Comparison of ENCODE assay signal across 8 cellular contexts in the genomic region with DNA sequence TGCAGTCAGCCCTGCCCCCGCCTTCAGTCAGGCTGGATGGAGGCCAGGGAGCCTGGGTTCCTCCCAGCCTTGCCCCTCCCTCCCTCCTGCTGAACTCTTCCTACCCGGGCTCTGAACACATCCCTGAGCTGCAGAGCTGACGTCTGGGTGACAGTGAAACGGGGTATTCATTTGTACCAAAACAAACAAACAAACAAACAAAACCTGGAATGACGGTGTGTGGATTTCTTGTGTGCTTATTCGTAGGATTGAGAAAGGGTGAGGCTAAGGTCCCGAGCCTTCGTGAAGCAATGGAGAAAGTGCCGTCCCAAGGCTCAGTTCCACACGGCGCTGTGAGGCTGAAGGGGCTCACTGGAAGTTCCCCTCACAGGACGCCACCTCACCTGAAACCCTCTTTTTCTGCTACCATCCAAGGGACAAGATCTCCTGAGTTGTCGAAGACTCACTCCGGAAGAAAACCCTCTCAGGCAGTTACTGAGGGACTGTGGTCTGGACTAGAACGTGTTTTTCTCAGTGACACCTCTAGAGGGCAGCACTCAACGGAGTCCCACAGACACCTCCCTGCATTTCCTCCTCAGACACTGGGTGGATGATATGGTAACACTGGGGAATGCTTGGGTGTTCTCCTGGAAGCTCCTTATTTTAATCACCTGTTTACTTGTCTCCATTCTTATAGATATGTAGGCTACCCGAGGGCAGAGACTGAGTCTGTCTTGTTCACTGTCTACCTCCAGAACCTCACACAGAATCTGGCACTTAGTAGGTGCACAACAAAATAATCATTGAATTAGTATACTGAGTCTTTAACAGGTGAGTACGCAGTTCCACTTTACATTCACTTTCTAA. TPM values are rescaled to one million over a fixed set of nuclear protein-coding genes. Genes with fewer than 3 reads are reported as not detected.
DNase-seq lines count a peak whose midpoint lies in the region; ATAC-seq and TF ChIP-seq lines count a peak whose summit lies in the region.

No MANE protein-coding gene starts in this region.

- H3K36me3 ChIP-seq in DOHH2 (ENCODE audit: control insufficient read depth, low read length) (no peaks in the 10 kb centered on the region), PC-9 (ENCODE audit: low read depth) (no peaks in the 10 kb centered on the region), neural cell (ENCODE audit: insufficient read depth, low read length) (no peaks in the 10 kb centered on the region), stomach smooth muscle (ENCODE audit: control insufficient read depth in 2 of 2, insufficient read depth in 2 of 2, low read length in 2 of 2) (no peaks in the 10 kb centered on the region)

- no peaks in the 10 kb centered on the region for H3F3A ChIP-seq in DOHH2 (ENCODE audit: control insufficient read depth, insufficient read depth)
- H3F3A ChIP-seq in PC-9 (ENCODE audit: insufficient read depth, low read depth): no peaks in the 10 kb centered on the region
- no peaks in the 10 kb centered on the region for H3F3A ChIP-seq in neural cell (ENCODE audit: insufficient read depth, low read length, poor library complexity, severe bottlenecking)

- H3K9ac ChIP-seq in neural cell (ENCODE audit: low read length): no peak overlapping the region
- H3K9ac ChIP-seq in stomach smooth muscle (ENCODE audit: low read length in 2 of 2): peak overlapping the region; percentile 60 to 87

- no peaks in the 10 kb centered on the region for H3K36me3 Mint-ChIP-seq in activated T-cell treated with anti-CD3 and anti-CD28 coated beads, Interleukin-2, amount 50 U/mL, for 72 hours (ENCODE audit: insufficient read depth in 2 of 2)

- no peak for TF ChIP-seq EP300 in neural cell (conservative IDR thresholded peaks at IDR 0.05; ENCODE audit: poor library complexity, severe bottlenecking)

- TF ChIP-seq CTCF in DOHH2 (IDR thresholded peaks at IDR 0.05; ENCODE audit: low read depth, low read length, poor library complexity, severe bottlenecking) (peak; percentile 84), PC-9 (conservative IDR thresholded peaks at IDR 0.05) (peak; percentile 86), fibroblast of pulmonary artery (IDR thresholded peaks at IDR 0.05; ENCODE audit: low read length, missing control alignments) (peak; percentile 79), neural cell (IDR thresholded peaks at IDR 0.05; ENCODE audit: poor library complexity, severe bottlenecking) (peak; percentile 55)

- peak; percentile 100 for ATAC-seq in GM21723 (IDR thresholded peaks at IDR 0.05; ENCODE audit: unreplicated experiment)
- peak; percentile 97 to 98 for ATAC-seq in activated T-cell treated with anti-CD3 and anti-CD28 coated beads, Interleukin-2, amount 50 U/mL, for 72 hours (replicated peaks in 1 of 2)

- peak; percentile 69 for DNase-seq in Jurkat, Clone E6-1 (ENCODE audit: low read depth, low spot score)
- peak; percentile 63 to 67 for DNase-seq in PC-9
- peak; percentile 71 to 72 for DNase-seq in activated T-cell treated with anti-CD3 and anti-CD28 coated beads, Interleukin-2, amount 50 U/mL, for 72 hours
- peak; percentile 77 for DNase-seq in fibroblast of pulmonary artery (ENCODE audit: low read depth)

- CTCF ChIA-PET in PC-9 (lab: Charles Lee): no interaction called here

- TF ChIP-seq RAD21 in neural cell (conservative IDR thresholded peaks at IDR 0.05): peak; percentile 11

- H3K79me2 ChIP-seq in DOHH2 (ENCODE audit: control insufficient read depth, low read length) (no peaks in the 10 kb centered on the region), PC-9 (ENCODE audit: low read depth) (no peaks in the 10 kb centered on the region), neural cell (replicated peaks; ENCODE audit: insufficient read depth, low read length) (no peaks in the 10 kb centered on the region)

- peaks cover 15% of the 10 kb centered on the region for H3K4me1 Mint-ChIP-seq in activated T-cell treated with anti-CD3 and anti-CD28 coated beads, Interleukin-2, amount 50 U/mL, for 72 hours (ENCODE audit: low read depth)

- intact Hi-C loops in PC-9 (cut with micrococcal nuclease; ENCODE audit: unreplicated experiment): loop anchor here (1.0 to 5.0 kb wide), 2 partner anchors 45 to 113 kb away; a partner anchor contains a TSS

- no peaks in the 10 kb centered on the region for H4K20me1 ChIP-seq in DOHH2 (ENCODE audit: control insufficient read depth, insufficient read depth, low read depth, low read length)
- no peaks in the 10 kb centered on the region for H4K20me1 ChIP-seq in PC-9 (ENCODE audit: insufficient read depth)
- no peaks in the 10 kb centered on the region for H4K20me1 ChIP-seq in neural cell (ENCODE audit: insufficient read depth)

- no TSS peak for BruUV-seq in PC-9 (replicated peaks; lab: Mats Ljungman, UMichigan)

- H3K27ac Mint-ChIP-seq in activated T-cell treated with anti-CD3 and anti-CD28 coated beads, Interleukin-2, amount 50 U/mL, for 72 hours: no peak overlapping the region

- POLR2A ChIA-PET in PC-9 (lab: Charles Lee; ENCODE audit: unreplicated experiment): no interaction called here

- H3K9me2 ChIP-seq in DOHH2 (replicated peaks; ENCODE audit: control insufficient read depth, low read length) (no peaks in the 10 kb centered on the region), PC-9 (ENCODE audit: insufficient read depth) (no peaks in the 10 kb centered on the region; the same call in 1 of the 2 replicates), neural cell (ENCODE audit: insufficient read depth, low read length) (no peaks in the 10 kb centered on the region)

- H2AFZ ChIP-seq in PC-9: peak overlapping the region; percentile 87
- no peak overlapping the region for H2AFZ ChIP-seq in neural cell (ENCODE audit: low read depth, low read length)

- H3K27me3 ChIP-seq in DOHH2 (ENCODE audit: control insufficient read depth, low read length) (no peaks in the 10 kb centered on the region), PC-9 (ENCODE audit: insufficient read depth, low read depth) (no peaks in the 10 kb centered on the region), neural cell (ENCODE audit: insufficient read depth, low read depth, low read length) (no peaks in the 10 kb centered on the region), stomach smooth muscle (ENCODE audit: control insufficient read depth in 1 of 2, insufficient read depth in 2 of 2, low read length in 2 of 2) (no peaks in the 10 kb centered on the region)

- H3K4me3 ChIP-seq in DOHH2 (ENCODE audit: low read length) (peak overlapping the region; percentile 70), PC-9 (peak overlapping the region; percentile 55; the same call in 1 of the 2 replicates), fibroblast of pulmonary artery (replicated peaks; ENCODE audit: low read depth, low read length) (peak overlapping the region; percentile 50), neural cell (ENCODE audit: low read length) (no peak overlapping the region), stomach smooth muscle (ENCODE audit: low read length in 2 of 2) (peak overlapping the region; percentile 90 to 93)
- H3K4me3 ChIP-seq in Jurkat, Clone E6-1 (ENCODE audit: low read length): peak overlapping the region; percentile 54

- H3K9me3 Mint-ChIP-seq in activated T-cell treated with anti-CD3 and anti-CD28 coated beads, Interleukin-2, amount 50 U/mL, for 72 hours: no peaks in the 10 kb centered on the region

- H3K4me2 ChIP-seq in DOHH2 (ENCODE audit: low read length) (peak overlapping the region; percentile 69), PC-9 (peak overlapping the region; percentile 83), neural cell (ENCODE audit: low read length) (no peak overlapping the region)

- H3K27ac ChIP-seq in DOHH2 (ENCODE audit: low read depth, low read length) (no peak overlapping the region), PC-9 (no peak overlapping the region), neural cell (ENCODE audit: low read length) (no peak overlapping the region), stomach smooth muscle (ENCODE audit: low read length) (no peak overlapping the region)

- no peaks in the 10 kb centered on the region for H3K9me3 ChIP-seq in DOHH2 (ENCODE audit: control insufficient read depth, insufficient read depth, low read length)
- H3K9me3 ChIP-seq in PC-9 (ENCODE audit: insufficient read depth, low read depth): no peaks in the 10 kb centered on the region
- H3K9me3 ChIP-seq in neural cell (ENCODE audit: low read length): no peaks in the 10 kb centered on the region
- H3K9me3 ChIP-seq in stomach smooth muscle (ENCODE audit: control insufficient read depth in 2 of 2, low read length in 2 of 2): no peaks in the 10 kb centered on the region

- no peaks in the 10 kb centered on the region for H3K4me1 ChIP-seq in DOHH2 (ENCODE audit: control insufficient read depth, low read length)
- H3K4me1 ChIP-seq in PC-9 (replicated peaks; ENCODE audit: insufficient read depth): peaks cover 6% of the 10 kb centered on the region
- H3K4me1 ChIP-seq in stomach smooth muscle (ENCODE audit: control insufficient read depth, insufficient read depth, low read length): peaks cover 5% of the 10 kb centered on the region

- no peaks in the 10 kb centered on the region for H3K27me3 Mint-ChIP-seq in activated T-cell treated with anti-CD3 and anti-CD28 coated beads, Interleukin-2, amount 50 U/mL, for 72 hours (ENCODE audit: low read depth)

- peak overlapping the region; percentile 83 to 84 for H3K4me3 Mint-ChIP-seq in activated T-cell treated with anti-CD3 and anti-CD28 coated beads, Interleukin-2, amount 50 U/mL, for 72 hours

TF ChIP-seq in neural cell, 6 proteins besides CTCF, POLR2A, EP300 and RAD21 (continues in another document):
- TF ChIP-seq EZH2 (IDR thresholded peaks at IDR 0.05; ENCODE audit: borderline replicate concordance, insufficient read depth, low read length, poor library complexity, severe bottlenecking) (no peak), MXI1 (conservative IDR thresholded peaks at IDR 0.05; ENCODE audit: poor library complexity, severe bottlenecking) (no peak), SMC3 (conservative IDR thresholded peaks at IDR 0.05; ENCODE audit: poor library complexity) (no peak), TAF1 (IDR thresholded peaks at IDR 0.05; ENCODE audit: low read depth) (no peak), POLR2AphosphoS5 (IDR thresholded peaks at IDR 0.05) (no peak)

RNA-seq across cellular contexts. Expression of a gene that starts 27.3 kb away (rescaled TPM):
- polyA plus RNA-seq in Jurkat, Clone E6-1 (2012; ENCODE audit: insufficient read depth, insufficient read length): not detected
- total RNA-seq in PC-9 (2021): not detected in 2 replicates
- not detected for total RNA-seq in activated T-cell treated with anti-CD3 and anti-CD28 coated beads, Interleukin-2, amount 50 U/mL, for 72 hours
- polyA plus RNA-seq in neural cell: not detected in 2 replicates
- not detected in 2 replicates for polyA minus RNA-seq in neural cell

RNA-seq across cellular contexts. Expression of a gene that starts 41.6 kb away (rescaled TPM):
- not detected for polyA plus RNA-seq in Jurkat, Clone E6-1 (2012; ENCODE audit: insufficient read depth, insufficient read length)
- total RNA-seq in PC-9 (2021): not detected in 2 replicates
- not detected for total RNA-seq in activated T-cell treated with anti-CD3 and anti-CD28 coated beads, Interleukin-2, amount 50 U/mL, for 72 hours
- not detected in 2 replicates for polyA plus RNA-seq in neural cell
- not detected in 2 replicates for polyA minus RNA-seq in neural cell
